Comparison of ENCODE assay signal across 34 cellular contexts in the genomic region with DNA sequence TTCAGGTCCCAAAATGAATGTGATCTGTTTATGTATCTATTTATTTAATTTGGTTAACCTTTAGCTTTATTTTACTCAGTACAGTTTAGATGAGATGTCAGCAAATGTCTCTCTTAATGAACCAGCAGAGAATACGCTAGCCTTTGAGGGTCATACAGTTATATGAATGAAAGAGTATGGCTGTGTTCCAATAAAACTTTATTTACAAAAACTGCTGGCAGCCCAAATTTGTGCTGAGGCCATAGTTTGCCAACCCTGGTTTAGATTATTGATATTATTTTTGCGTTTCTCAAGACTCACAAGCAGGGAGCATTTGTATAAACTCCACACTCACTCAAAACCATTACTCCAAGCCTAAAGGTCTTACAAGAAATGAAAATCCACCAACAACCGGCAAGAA.
"Had no signal": no experiment of that assay in that cellular context is flagged by ENCODE, and none has a peak within 500 bp of the region (broad histone marks: within the 10 kb centered on the region; RNA-seq: fewer than 3 reads in every experiment).

No MANE protein-coding gene starts in this region.

- FAIRE-seq: astrocyte had no signal

- H3K4me3 ChIP-seq: adrenal gland, body of pancreas, breast epithelium had no signal

- DNase-seq: activated B cell treated with CpG ODN at 0.5 μM for 24 hours; activated CD4-positive, alpha-beta memory T cell treated with anti-CD3 and anti-CD28 coated beads for 36 hours; activated CD4-positive, alpha-beta T cell treated with anti-CD3 and anti-CD28 coated beads for 4 hours; activated CD4-positive, alpha-beta T cell treated with anti-CD3 and anti-CD28 coated beads, Interleukin-2, amount 10 ng/mL, durations not matched to agents 24 days and 14 days; activated CD4-positive, alpha-beta T cell treated with anti-CD3 and anti-CD28 coated beads, Interleukin-2, amount 50 U/mL, for 1 hour; activated CD4-positive, alpha-beta T cell treated with anti-CD3 and anti-CD28 coated beads, Interleukin-2, amount 50 U/mL, for 4 hours; activated CD4-positive, CD25-positive, alpha-beta regulatory T cell treated with anti-CD3 and anti-CD28 coated beads, Interleukin-2, amount 50 U/mL, for 72 hours; activated CD8-positive, alpha-beta memory T cell treated with anti-CD3 and anti-CD28 coated beads, Interleukin-2, amount 50 U/mL, for 4 hours; activated CD8-positive, alpha-beta T cell treated with anti-CD3 and anti-CD28 coated beads for 36 hours; activated effector memory CD4-positive, alpha-beta T cell treated with anti-CD3 and anti-CD28 coated beads, Interleukin-2, amount 50 U/mL, for 16 hours; activated gamma-delta T cell treated with Interleukin-2 at 50 U/mL for 16 hours; activated naive CD4-positive, alpha-beta T cell; activated naive CD4-positive, alpha-beta T cell treated with anti-CD3 and anti-CD28 coated beads for 36 hours; activated naive CD4-positive, alpha-beta T cell treated with anti-CD3 and anti-CD28 coated beads, Interleukin-2, amount 50 U/mL, for 16 hours; activated naive CD8-positive, alpha-beta T cell treated with anti-CD3 and anti-CD28 coated beads for 36 hours; activated T-cell treated with anti-CD3 and anti-CD28 coated beads for 4 hours; activated T-cell treated with anti-CD3 and anti-CD28 coated beads, Interleukin-2, amount 50 U/mL, for 1 hour; activated T-cell treated with anti-CD3 and anti-CD28 coated beads, Interleukin-2, amount 50 U/mL, for 4 hours; activated T-cell treated with anti-CD3 and anti-CD28 coated beads, Interleukin-2, amount 50 U/mL, for 72 hours; amniotic stem cell; aorta; body of pancreas; brain microvascular endothelial cell; caudate nucleus; cerebellar nuclear complex; T-cell; T-helper 17 cell; T1000 had no signal

- H3K9me3 ChIP-seq: adrenal gland had no signal

- H3K27me3 ChIP-seq: adrenal gland, body of pancreas, brain microvascular endothelial cell, breast epithelium had no signal

- ATAC-seq: activated CD8-positive, alpha-beta T cell treated with anti-CD3 and anti-CD28 coated beads for 36 hours; activated naive CD4-positive, alpha-beta T cell treated with anti-CD3 and anti-CD28 coated beads, Interleukin-2, amount 50 U/mL, for 72 hours; activated T-cell treated with anti-CD3 and anti-CD28 coated beads, Interleukin-2, amount 50 U/mL, for 4 hours; activated T-cell treated with anti-CD3 and anti-CD28 coated beads, Interleukin-2, amount 50 U/mL, for 72 hours; activated T-helper 17 cell treated with anti-CD3 and anti-CD28 coated beads, Interleukin-2, amount 50 U/mL, for 72 hours; body of pancreas; T-cell; T-helper 17 cell had no signal

- H3K4me1 ChIP-seq: body of pancreas, breast epithelium had no signal

- H3K36me3 ChIP-seq: adrenal gland, brain microvascular endothelial cell, breast epithelium had no signal

- H3K27ac ChIP-seq: adrenal gland, body of pancreas, brain microvascular endothelial cell, breast epithelium, VCaP had no signal
